ENCODE assay signal across 8 cellular contexts in genomic region chr11:120079750-120080610, GRCh38. TPM values are rescaled to one million over a fixed set of nuclear protein-coding genes. Genes with fewer than 3 reads are reported as not detected.
DNase-seq lines count a peak whose midpoint lies in the region; ATAC-seq and TF ChIP-seq lines count a peak whose summit lies in the region.

No MANE protein-coding gene starts in this region.

- no peaks in the 10 kb centered on the region for H3K36me3 ChIP-seq in PC-9 (ENCODE audit: low read depth)

- H3K27me3 ChIP-seq in PC-9 (ENCODE audit: insufficient read depth, low read depth): peaks cover 54% of the 10 kb centered on the region

- TF ChIP-seq CTCF in PC-9 (conservative IDR thresholded peaks at IDR 0.05) (peak; percentile 46; the same call in 1 of the 2 replicates), foreskin fibroblast (IDR thresholded peaks at IDR 0.05; ENCODE audit: low read depth, low read length) (peak; percentile 22)

- intact Hi-C loops in PC-9 (cut with micrococcal nuclease; ENCODE audit: unreplicated experiment): no loop called here

- peaks cover 20% of the 10 kb centered on the region for H3K9me3 ChIP-seq in PC-9 (ENCODE audit: insufficient read depth, low read depth)

- CTCF ChIA-PET in PC-9 (lab: Charles Lee): no interaction called here

- peak; percentile 15 for DNase-seq in NCI-H1092 treated with DMSO at 0.1 percent for 48 hours (lab: John Stamatoyannopoulos, UW)
- no peak for DNase-seq in NCI-H1092 (lab: John Stamatoyannopoulos, UW)
- DNase-seq in PC-9: no peak
- DNase-seq in foreskin fibroblast: no peak
- DNase-seq in stimulated activated CD4-positive, alpha-beta T cell treated with anti-CD3 and anti-CD28 coated beads, Interleukin-4, amount 100 ng/mL, for 24 hours: peak; percentile 11
- no peak for DNase-seq in inferior parietal cortex (ENCODE audit: extremely low spot score)
- no peak for DNase-seq in COLO668 (lab: John Stamatoyannopoulos, UW; ENCODE audit: unreplicated experiment)

- H3K4me1 ChIP-seq in PC-9 (replicated peaks; ENCODE audit: insufficient read depth): no peaks in the 10 kb centered on the region

- no peaks in the 10 kb centered on the region for H4K20me1 ChIP-seq in PC-9 (ENCODE audit: insufficient read depth)

- no peak overlapping the region for H2AFZ ChIP-seq in PC-9

- no TSS peak for BruUV-seq in PC-9 (replicated peaks; lab: Mats Ljungman, UMichigan)

- no peaks in the 10 kb centered on the region for H3F3A ChIP-seq in PC-9 (ENCODE audit: insufficient read depth, low read depth)

- no peak overlapping the region for H3K4me2 ChIP-seq in PC-9

- H3K9me2 ChIP-seq in PC-9 (ENCODE audit: insufficient read depth): no peaks in the 10 kb centered on the region

- POLR2A ChIA-PET in PC-9 (lab: Charles Lee; ENCODE audit: unreplicated experiment): no interaction called here

- ATAC-seq in HG03571 (IDR thresholded peaks at IDR 0.05; ENCODE audit: unreplicated experiment): no peak

- no peaks in the 10 kb centered on the region for H3K79me2 ChIP-seq in PC-9 (ENCODE audit: low read depth)

- H3K4me3 ChIP-seq in PC-9 (no peak overlapping the region), foreskin fibroblast (ENCODE audit: low read depth in 1 of 2, low read length in 2 of 2) (no peak overlapping the region)

- H3K27ac ChIP-seq in PC-9: no peak overlapping the region

RNA-seq across cellular contexts. Expression of gene TRIM29, which starts 57.9 kb away (rescaled TPM):
- total RNA-seq in PC-9 (2021): 208 and 293 TPM in 2 replicates

Comparison
In these comparisons a context has a peak if more than half of its experiments do, and no peak if none do; other contexts are left out.
1. DNase-seq: peak in NCI-H1092 treated with DMSO at 0.1 percent for 48 hours (single experiment) and stimulated activated CD4-positive, alpha-beta T cell treated with anti-CD3 and anti-CD28 coated beads, Interleukin-4, amount 100 ng/mL, for 24 hours (single experiment); none in NCI-H1092 (single experiment), PC-9 (0 of 2), foreskin fibroblast (0 of 2), inferior parietal cortex (single experiment) and COLO668 (single experiment).